ENCODE assay signal across 8 cellular contexts in the genomic region with DNA sequence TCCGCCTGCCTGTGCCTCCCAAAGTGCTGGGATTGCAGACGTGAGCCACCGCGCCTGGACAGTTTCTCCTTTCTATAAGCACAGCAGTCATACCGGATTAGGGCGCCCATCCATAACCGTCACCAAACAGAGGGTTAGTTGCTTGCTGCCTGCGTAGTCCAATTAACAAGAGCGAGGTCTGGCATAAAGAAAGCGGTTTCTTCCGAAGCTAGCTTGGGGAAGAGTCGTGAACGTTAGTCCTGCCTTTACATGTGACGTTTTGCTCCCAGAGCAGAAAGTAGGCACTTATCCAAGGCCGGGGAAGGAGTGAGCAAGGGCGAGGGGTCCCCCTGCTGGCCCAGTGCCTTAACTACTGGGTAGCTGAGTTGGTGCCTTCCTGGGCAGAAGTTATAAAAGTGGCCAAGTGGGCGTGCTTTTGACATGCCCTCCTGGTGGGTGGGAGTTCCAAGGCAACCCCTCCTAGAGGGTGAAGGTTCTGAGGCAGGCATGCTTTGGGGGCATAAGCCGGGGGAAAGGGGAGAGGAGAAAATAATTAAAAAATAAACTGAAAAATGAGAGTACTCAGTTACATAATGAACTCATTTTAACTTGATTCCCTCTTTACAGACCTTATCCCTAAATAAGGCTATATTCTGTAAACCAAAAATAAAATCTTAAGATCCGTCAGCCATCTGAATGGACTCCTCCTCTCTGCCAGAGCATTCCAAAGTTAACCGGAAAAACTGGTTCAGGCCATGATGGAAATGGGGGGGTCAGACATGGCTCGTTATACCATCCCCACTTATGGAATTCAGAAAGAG.
DNase-seq lines count a peak whose midpoint lies in the region; ATAC-seq lines count a peak whose summit lies in the region.

No MANE protein-coding gene starts in this region.

- peaks cover 24% of the 10 kb centered on the region for H3K4me1 ChIP-seq in mucosa of stomach (ENCODE audit: control insufficient read depth, insufficient read depth, low read length)

- peak overlapping the region; percentile 29 for H3K27ac ChIP-seq in epithelial cell of prostate

- peak overlapping the region; percentile 29 for H3K9ac ChIP-seq in mucosa of stomach (ENCODE audit: low read length)

- peak; percentile 45 for ATAC-seq in HG03565 (IDR thresholded peaks at IDR 0.05; ENCODE audit: unreplicated experiment)

- no peak overlapping the region for H3K4me3 ChIP-seq in mucosa of stomach (ENCODE audit: low read length)

- no peaks in the 10 kb centered on the region for H3K36me3 ChIP-seq in mucosa of stomach (ENCODE audit: control insufficient read depth, insufficient read depth, low read length)

- H3K9me3 ChIP-seq in mucosa of stomach (ENCODE audit: control insufficient read depth, low read length), result no peaks in the 10 kb centered on the region

- peak; percentile 38 for DNase-seq in NK-92 treated with Interleukin-12 subunit alpha and Interleukin-12 subunit beta, amount 100 ng/mL, for 24 hours (lab: John Stamatoyannopoulos, UW)
- DNase-seq in NK-92 (lab: John Stamatoyannopoulos, UW; ENCODE audit: unreplicated experiment) (no peak), NOMO-1 treated with DMSO at 0.1 percent for 48 hours (lab: John Stamatoyannopoulos, UW; ENCODE audit: unreplicated experiment) (peak; percentile 45), epithelial cell of prostate (ENCODE audit: low read depth, low spot score) (peak; percentile 39)
- DNase-seq in activated CD8-positive, alpha-beta memory T cell treated with anti-CD3 and anti-CD28 coated beads, Interleukin-2, amount 50 U/mL, for 4 hours, result peak; percentile 75
- DNase-seq in stimulated activated CD8-positive, alpha-beta memory T cell treated with anti-CD3 and anti-CD28 coated beads, Interleukin-2, amount 100 ng/mL, for 48 hours (ENCODE audit: low read depth in 2 of 2), result peak; percentile 52 to 68

- H3K27me3 ChIP-seq in mucosa of stomach (ENCODE audit: control insufficient read depth, insufficient read depth, low read length), result no peaks in the 10 kb centered on the region
